In the genomic region with DNA sequence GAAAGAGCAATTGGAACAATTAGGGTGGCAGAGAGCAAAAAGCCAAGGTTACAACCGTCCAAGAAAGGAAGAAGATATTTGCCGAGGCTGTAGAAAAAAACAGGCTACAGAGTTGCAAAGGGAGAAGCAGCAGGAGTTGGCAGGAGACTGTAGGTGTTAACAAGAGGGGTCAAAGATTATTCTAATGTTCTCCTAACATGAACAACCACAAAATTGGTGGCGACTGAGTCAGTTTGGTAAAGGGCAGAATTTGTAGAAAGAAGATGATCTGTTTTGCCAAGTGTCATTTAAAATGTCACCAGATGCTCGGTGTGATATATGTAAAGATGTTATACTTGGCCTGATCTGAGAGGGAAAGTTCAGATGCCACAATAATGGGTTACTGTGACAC, we compare ENCODE assay signal across 8 cellular contexts. TPM values are rescaled to one million over a fixed set of nuclear protein-coding genes. Genes with fewer than 3 reads are reported as not detected.
DNase-seq lines count a peak whose midpoint lies in the region; ATAC-seq and TF ChIP-seq lines count a peak whose summit lies in the region.

No MANE protein-coding gene starts in this region.

- DNase-seq in Panc1 (ENCODE audit: low read depth, low spot score) (no peak), esophagus squamous epithelium (lab: John Stamatoyannopoulos, UW) (no peak), GM10248 (ENCODE audit: extremely low spot score) (no peak), HPDE6-E6E7 (ENCODE audit: extremely low spot score) (no peak)
- DNase-seq in stimulated activated CD8-positive, alpha-beta memory T cell treated with anti-CD3 and anti-CD28 coated beads, Interleukin-4, amount 100 ng/mL, for 48 hours, result no peak

- ATAC-seq in Panc1 (no peak), GM21526 (IDR thresholded peaks at IDR 0.05; ENCODE audit: low FRiP score, unreplicated experiment) (no peak)

- TF ChIP-seq CTCF in Panc1 (IDR thresholded peaks at IDR 0.05) (no peak), esophagus squamous epithelium (IDR thresholded peaks at IDR 0.05) (no peak), GM10248 (IDR thresholded peaks at IDR 0.05; ENCODE audit: control extremely low read depth, extremely low read depth, low read depth, missing control alignments) (no peak)

- POLR2A ChIA-PET in Panc1 (lab: Charles Lee), result no interaction called here
- POLR2A ChIA-PET in GM10248 (lab: Yijun Ruan, JAX), result no interaction called here

- intact Hi-C loops in Panc1 (cut with micrococcal nuclease; ENCODE audit: unreplicated experiment) (no loop called here), esophagus squamous epithelium (cut with DNase I) (no loop called here)

- WGBS in esophagus squamous epithelium, 2 donors, result 7 to 12% methylated on average over 4 of the region's 4 CpGs

- H3K9me3 ChIP-seq in Panc1 (ENCODE audit: control insufficient read depth, insufficient read depth, low read depth, low read length) (no peaks in the 10 kb centered on the region), esophagus squamous epithelium (no peaks in the 10 kb centered on the region)

- BruUV-seq in Panc1 (replicated peaks; lab: Mats Ljungman, UMichigan), result no TSS peak

- H3K9ac ChIP-seq in rectal smooth muscle tissue (ENCODE audit: low read length), result peak overlapping the region; percentile 16

- no peaks in the 10 kb centered on the region for H3K27me3 ChIP-seq in Panc1 (ENCODE audit: control insufficient read depth, insufficient read depth, low read length)
- H3K27me3 ChIP-seq in esophagus squamous epithelium, result no peaks in the 10 kb centered on the region
- no peaks in the 10 kb centered on the region for H3K27me3 ChIP-seq in rectal smooth muscle tissue (ENCODE audit: control insufficient read depth, insufficient read depth, low read length)

- H3K27ac ChIP-seq in Panc1 (ENCODE audit: low read length), result peak overlapping the region; percentile 90
- H3K27ac ChIP-seq in esophagus squamous epithelium, result peak overlapping the region; percentile 88 to 95 (median 92)
- H3K27ac ChIP-seq in rectal smooth muscle tissue (ENCODE audit: low read depth, low read length), result peak overlapping the region; percentile 83

- no peaks in the 10 kb centered on the region for H3K36me3 ChIP-seq in Panc1 (ENCODE audit: control insufficient read depth, insufficient read depth, low read length)
- peaks cover 0 to 12% (median 0%) of the 10 kb centered on the region in 3 donors for H3K36me3 ChIP-seq in esophagus squamous epithelium
- H3K36me3 ChIP-seq in rectal smooth muscle tissue (ENCODE audit: control insufficient read depth, insufficient read depth, low read length), result no peaks in the 10 kb centered on the region

- no peak for TF ChIP-seq POLR2A in esophagus squamous epithelium (IDR thresholded peaks at IDR 0.05)

- peaks cover 7% of the 10 kb centered on the region for H3K4me1 ChIP-seq in Panc1 (ENCODE audit: control insufficient read depth, insufficient read depth, low read length)
- H3K4me1 ChIP-seq in esophagus squamous epithelium, result peaks cover 46 to 92% (median 51%) of the 10 kb centered on the region in 3 donors
- peaks cover 16% of the 10 kb centered on the region for H3K4me1 ChIP-seq in rectal smooth muscle tissue (ENCODE audit: control insufficient read depth, insufficient read depth, low read length)

- H3K4me3 ChIP-seq in GM08714 (ENCODE audit: low read length) (peak overlapping the region; percentile 4; the same call in 1 of the 2 replicates), Panc1 (ENCODE audit: low read depth in 2 of 2, low read length in 2 of 2) (peak overlapping the region; percentile 91 to 95), esophagus squamous epithelium (peak overlapping the region in 3 of 4 donors; percentile 59 to 86 (median 85)), rectal smooth muscle tissue (ENCODE audit: low read length) (peak overlapping the region; percentile 64)

- in situ Hi-C loops in Panc1 (cut with HindIII; ENCODE audit: low pct_unique_long_range_greater_than_20kb, low sequenced_read_pairs), result no loop called here

- CTCF ChIA-PET in Panc1 (lab: Charles Lee) (no interaction called here), GM10248 (lab: Yijun Ruan, JAX) (interaction anchor here (3.3 to 3.9 kb wide), 3 partner anchors 12 to 27 kb away, joined by 9 to 99 read pairs (median 41); partner anchors contain the start of gene ANXA9)

RNA-seq across cellular contexts. Expression of gene PRUNE1, which starts 0.4 kb away (rescaled TPM):
- 16.2 TPM for total RNA-seq in Panc1 (2021; ENCODE audit: unreplicated experiment)
- polyA plus RNA-seq in Panc1 (2012; ENCODE audit: insufficient read length), result 15.3 TPM
- 10 to 100 TPM in 3 of 4 donors, 1 to 10 TPM in 1; 8.9 to 21.0 (median 15.9) TPM for total RNA-seq in esophagus squamous epithelium

RNA-seq across cellular contexts. Expression of gene MINDY1, which starts 1.1 kb away (rescaled TPM):
- total RNA-seq in Panc1 (2021; ENCODE audit: unreplicated experiment), result 15.8 TPM
- polyA plus RNA-seq in Panc1 (2012; ENCODE audit: insufficient read length), result 19.1 TPM
- total RNA-seq in esophagus squamous epithelium, result 10 to 100 TPM; 25.4 to 52.5 (median 37.1) TPM

RNA-seq across cellular contexts. Expression of gene ANXA9, which starts 25.8 kb away (rescaled TPM):
- total RNA-seq in Panc1 (2021; ENCODE audit: unreplicated experiment) (1.2 TPM), esophagus squamous epithelium (1 to 10 TPM; 1.2 to 7.8 (median 4.4) TPM)
- polyA plus RNA-seq in Panc1 (2012; ENCODE audit: insufficient read length), result 2.2 TPM

RNA-seq across cellular contexts. Expression of gene BNIPL, which starts 28.5 kb away (rescaled TPM):
- total RNA-seq in Panc1 (2021; ENCODE audit: unreplicated experiment) (0.46 TPM), esophagus squamous epithelium (100 to 1,000 TPM in 1 of 4 donors, 10 to 100 TPM in 3; 52.7 to 168 (median 96.1) TPM)
- 0.42 TPM for polyA plus RNA-seq in Panc1 (2012; ENCODE audit: insufficient read length)

RNA-seq across cellular contexts. Expression of gene CERS2, which starts 33.2 kb away (rescaled TPM):
- total RNA-seq in Panc1 (2021; ENCODE audit: unreplicated experiment) (348 TPM), esophagus squamous epithelium (10 to 100 TPM; 18.2 to 72.7 (median 45.4) TPM)
- 277 TPM for polyA plus RNA-seq in Panc1 (2012; ENCODE audit: insufficient read length)

Comparison
In these comparisons a context has a peak if more than half of its experiments do, and no peak if none do; other contexts are left out.
1. H3K4me3 ChIP-seq: peak in every context shown above with its lines; median percentile 93 in Panc1; 85 in esophagus squamous epithelium; 64 in rectal smooth muscle tissue; 4 in GM08714.